ENCODE assay signal across 1 cellular context in the genomic region with DNA sequence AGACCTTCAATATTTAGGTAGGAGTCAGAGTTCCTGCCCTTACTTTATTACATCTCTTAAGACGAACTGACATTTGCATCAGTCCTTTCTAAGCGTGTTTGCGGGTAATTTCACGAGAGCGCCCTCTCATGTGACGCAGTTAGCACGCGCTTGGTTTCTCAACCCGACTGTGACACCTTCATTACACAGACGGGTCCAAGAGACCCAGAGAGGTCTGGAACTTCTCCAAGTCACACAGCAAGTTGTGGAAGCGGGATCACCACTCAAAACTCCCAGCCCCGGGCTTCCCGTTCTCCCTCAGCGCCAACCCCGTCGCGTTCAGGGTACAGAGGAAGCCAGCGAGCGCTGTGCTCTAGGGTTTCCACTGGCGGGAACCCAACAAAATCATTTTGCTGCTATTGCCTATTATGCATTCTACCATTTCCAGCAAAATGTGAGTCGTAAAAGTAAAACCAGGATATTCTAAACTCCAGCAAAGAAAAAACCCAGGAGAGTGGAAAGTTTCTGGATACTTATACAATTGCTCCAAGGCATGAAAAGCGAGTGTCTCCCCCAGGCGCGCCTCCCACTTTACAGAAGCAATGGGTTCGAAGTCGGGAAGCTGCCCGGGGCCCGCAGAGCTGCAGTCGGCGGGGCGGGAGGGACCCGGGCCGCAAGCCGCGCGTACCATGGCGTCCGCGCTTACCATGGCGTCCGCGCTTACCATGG.
TF ChIP-seq lines count a peak whose summit lies in the region.

No MANE protein-coding gene starts in this region.

TF ChIP-seq in K562, 482 proteins besides CTCF, POLR2A, EP300 and RAD21 (continued from another document and continues in another):
- TF ChIP-seq ZNF407 (IDR thresholded peaks at IDR 0.05; ENCODE audit: low read depth) (no peak), PTBP1 (IDR thresholded peaks at IDR 0.05; ENCODE audit: low read depth, low read length) (peak; percentile 73; the same call in 1 of the 2 replicates), ZNF41 (CRISPR knock-in tag; conservative IDR thresholded peaks at IDR 0.05) (no peak), HCFC1 (IDR thresholded peaks at IDR 0.05; ENCODE audit: low read depth, low read length) (no peak), KAT2B (IDR thresholded peaks at IDR 0.05; ENCODE audit: low read depth, low read length) (no peak), BMI1 (IDR thresholded peaks at IDR 0.05; ENCODE audit: low read length) (no peak), SRSF9 (IDR thresholded peaks at IDR 0.05; ENCODE audit: borderline replicate concordance, low read depth, low read length) (no peak), ZKSCAN1 (IDR thresholded peaks at IDR 0.05; ENCODE audit: low read depth, low read length) (0 out of 2 replicates have a peak, but pooled peaks have one; percentile 24), TBL1XR1 (IDR thresholded peaks at IDR 0.05; ENCODE audit: low read length in 2 of 2) (0 out of 4 replicates have a peak, but pooled peaks of 1 of the 2 experiments have one; percentile 6), NFRKB (IDR thresholded peaks at IDR 0.05; ENCODE audit: low read depth) (peak; percentile 70), TBP (optimal IDR thresholded peaks at IDR 0.05; ENCODE audit: low read depth, low read length) (peak; percentile 82), ZSCAN29 (IDR thresholded peaks at IDR 0.05) (no peak), MTA1 (IDR thresholded peaks at IDR 0.05; ENCODE audit: borderline replicate concordance) (peak; percentile 86), ZNF3 (CRISPR knock-in tag; IDR thresholded peaks at IDR 0.05) (no peak), ZNF280B (CRISPR knock-in tag; IDR thresholded peaks at IDR 0.05) (no peak), ETV5 (CRISPR knock-in tag; IDR thresholded peaks at IDR 0.05; ENCODE audit: low read depth) (0 out of 2 replicates have a peak, but pooled peaks have one; percentile 68), NONO (IDR thresholded peaks at IDR 0.05; ENCODE audit: low read depth in 2 of 2, low read length in 1 of 2) (0 out of 4 replicates have a peak, but pooled peaks of 1 of the 2 experiments have one; percentile 57), HES1 (IDR thresholded peaks at IDR 0.05; ENCODE audit: low read depth) (no peak), MED1 (CRISPR knock-in tag; IDR thresholded peaks at IDR 0.05; ENCODE audit: borderline replicate concordance) (no peak), YY1 (IDR thresholded peaks at IDR 0.05; ENCODE audit: borderline replicate concordance in 1 of 3, control insufficient read depth in 1 of 3, extremely low read depth in 1 of 3, insufficient read depth in 3 of 3, insufficient read length in 1 of 3, insufficient replicate concordance in 2 of 3, low read depth in 1 of 3, low read length in 2 of 3) (peak in 1 of 3 experiments; percentile 29), ZNF75A (CRISPR knock-in tag; IDR thresholded peaks at IDR 0.05) (no peak), PHTF2 (CRISPR knock-in tag; IDR thresholded peaks at IDR 0.05) (no peak), GABPB1 (CRISPR knock-in tag; IDR thresholded peaks at IDR 0.05) (peak; percentile 73; the same call in 1 of the 2 replicates), ZNF140 (CRISPR knock-in tag; IDR thresholded peaks at IDR 0.05) (no peak), THRAP3 (IDR thresholded peaks at IDR 0.05; ENCODE audit: borderline replicate concordance) (no peak), ZFP30 (CRISPR knock-in tag; IDR thresholded peaks at IDR 0.05; ENCODE audit: borderline replicate concordance) (no peak), ZNF217 (CRISPR knock-in tag; IDR thresholded peaks at IDR 0.05) (no peak), SMAD2 (IDR thresholded peaks at IDR 0.05; ENCODE audit: low read depth, low read length) (no peak), ZNF584 (CRISPR knock-in tag; IDR thresholded peaks at IDR 0.05; ENCODE audit: low read depth) (no peak), SP1 (CRISPR knock-in tag; IDR thresholded peaks at IDR 0.05) (peak; percentile 55; the same call in 1 of the 2 replicates), ATF3 (IDR thresholded peaks at IDR 0.05) (peak; percentile 42; the same call in 1 of the 2 replicates), ATF3 (CRISPR knock-in tag; conservative IDR thresholded peaks at IDR 0.05) (no peak), ZNF589 (CRISPR knock-in tag; IDR thresholded peaks at IDR 0.05; ENCODE audit: low read depth) (no peak), ZKSCAN8 (CRISPR knock-in tag; IDR thresholded peaks at IDR 0.05) (no peak), PTRF (tag; IDR thresholded peaks at IDR 0.05) (no peak)
- TF ChIP-seq, protein P1, sequence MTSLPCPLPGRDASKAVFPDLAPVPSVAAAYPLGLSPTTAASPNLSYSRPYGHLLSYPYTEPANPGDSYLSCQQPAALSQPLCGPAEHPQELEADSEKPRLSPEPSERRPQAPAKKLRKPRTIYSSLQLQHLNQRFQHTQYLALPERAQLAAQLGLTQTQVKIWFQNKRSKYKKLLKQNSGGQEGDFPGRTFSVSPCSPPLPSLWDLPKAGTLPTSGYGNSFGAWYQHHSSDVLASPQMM (CRISPR knock-in tag; IDR thresholded peaks at IDR 0.05), result no peak
- TF ChIP-seq, protein P2, sequence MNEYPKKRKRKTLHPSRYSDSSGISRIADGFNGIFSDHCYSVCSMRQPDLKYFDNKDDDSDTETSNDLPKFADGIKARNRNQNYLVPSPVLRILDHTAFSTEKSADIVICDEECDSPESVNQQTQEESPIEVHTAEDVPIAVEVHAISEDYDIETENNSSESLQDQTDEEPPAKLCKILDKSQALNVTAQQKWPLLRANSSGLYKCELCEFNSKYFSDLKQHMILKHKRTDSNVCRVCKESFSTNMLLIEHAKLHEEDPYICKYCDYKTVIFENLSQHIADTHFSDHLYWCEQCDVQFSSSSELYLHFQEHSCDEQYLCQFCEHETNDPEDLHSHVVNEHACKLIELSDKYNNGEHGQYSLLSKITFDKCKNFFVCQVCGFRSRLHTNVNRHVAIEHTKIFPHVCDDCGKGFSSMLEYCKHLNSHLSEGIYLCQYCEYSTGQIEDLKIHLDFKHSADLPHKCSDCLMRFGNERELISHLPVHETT (CRISPR knock-in tag; conservative IDR thresholded peaks at IDR 0.05 in 1 of 2, IDR thresholded peaks at IDR 0.05 in 1 of 2), result no peak; a peak in 1 of 4 replicates
- TF ChIP-seq, protein P3, sequence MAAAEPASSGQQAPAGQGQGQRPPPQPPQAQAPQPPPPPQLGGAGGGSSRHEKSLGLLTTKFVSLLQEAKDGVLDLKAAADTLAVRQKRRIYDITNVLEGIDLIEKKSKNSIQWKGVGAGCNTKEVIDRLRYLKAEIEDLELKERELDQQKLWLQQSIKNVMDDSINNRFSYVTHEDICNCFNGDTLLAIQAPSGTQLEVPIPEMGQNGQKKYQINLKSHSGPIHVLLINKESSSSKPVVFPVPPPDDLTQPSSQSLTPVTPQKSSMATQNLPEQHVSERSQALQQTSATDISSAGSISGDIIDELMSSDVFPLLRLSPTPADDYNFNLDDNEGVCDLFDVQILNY (CRISPR knock-in tag; IDR thresholded peaks at IDR 0.05), result no peak
- TF ChIP-seq, protein P4, sequence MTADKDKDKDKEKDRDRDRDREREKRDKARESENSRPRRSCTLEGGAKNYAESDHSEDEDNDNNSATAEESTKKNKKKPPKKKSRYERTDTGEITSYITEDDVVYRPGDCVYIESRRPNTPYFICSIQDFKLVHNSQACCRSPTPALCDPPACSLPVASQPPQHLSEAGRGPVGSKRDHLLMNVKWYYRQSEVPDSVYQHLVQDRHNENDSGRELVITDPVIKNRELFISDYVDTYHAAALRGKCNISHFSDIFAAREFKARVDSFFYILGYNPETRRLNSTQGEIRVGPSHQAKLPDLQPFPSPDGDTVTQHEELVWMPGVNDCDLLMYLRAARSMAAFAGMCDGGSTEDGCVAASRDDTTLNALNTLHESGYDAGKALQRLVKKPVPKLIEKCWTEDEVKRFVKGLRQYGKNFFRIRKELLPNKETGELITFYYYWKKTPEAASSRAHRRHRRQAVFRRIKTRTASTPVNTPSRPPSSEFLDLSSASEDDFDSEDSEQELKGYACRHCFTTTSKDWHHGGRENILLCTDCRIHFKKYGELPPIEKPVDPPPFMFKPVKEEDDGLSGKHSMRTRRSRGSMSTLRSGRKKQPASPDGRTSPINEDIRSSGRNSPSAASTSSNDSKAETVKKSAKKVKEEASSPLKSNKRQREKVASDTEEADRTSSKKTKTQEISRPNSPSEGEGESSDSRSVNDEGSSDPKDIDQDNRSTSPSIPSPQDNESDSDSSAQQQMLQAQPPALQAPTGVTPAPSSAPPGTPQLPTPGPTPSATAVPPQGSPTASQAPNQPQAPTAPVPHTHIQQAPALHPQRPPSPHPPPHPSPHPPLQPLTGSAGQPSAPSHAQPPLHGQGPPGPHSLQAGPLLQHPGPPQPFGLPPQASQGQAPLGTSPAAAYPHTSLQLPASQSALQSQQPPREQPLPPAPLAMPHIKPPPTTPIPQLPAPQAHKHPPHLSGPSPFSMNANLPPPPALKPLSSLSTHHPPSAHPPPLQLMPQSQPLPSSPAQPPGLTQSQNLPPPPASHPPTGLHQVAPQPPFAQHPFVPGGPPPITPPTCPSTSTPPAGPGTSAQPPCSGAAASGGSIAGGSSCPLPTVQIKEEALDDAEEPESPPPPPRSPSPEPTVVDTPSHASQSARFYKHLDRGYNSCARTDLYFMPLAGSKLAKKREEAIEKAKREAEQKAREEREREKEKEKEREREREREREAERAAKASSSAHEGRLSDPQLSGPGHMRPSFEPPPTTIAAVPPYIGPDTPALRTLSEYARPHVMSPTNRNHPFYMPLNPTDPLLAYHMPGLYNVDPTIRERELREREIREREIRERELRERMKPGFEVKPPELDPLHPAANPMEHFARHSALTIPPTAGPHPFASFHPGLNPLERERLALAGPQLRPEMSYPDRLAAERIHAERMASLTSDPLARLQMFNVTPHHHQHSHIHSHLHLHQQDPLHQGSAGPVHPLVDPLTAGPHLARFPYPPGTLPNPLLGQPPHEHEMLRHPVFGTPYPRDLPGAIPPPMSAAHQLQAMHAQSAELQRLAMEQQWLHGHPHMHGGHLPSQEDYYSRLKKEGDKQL (CRISPR knock-in tag; IDR thresholded peaks at IDR 0.05; ENCODE audit: borderline replicate concordance), result peak; percentile 88; the same call in 1 of the 2 replicates
